In genomic region chr22:22032906-22033802, GRCh38 we compare ENCODE assay signal across 14 cellular contexts.
"Had no signal": no experiment of that assay in that cellular context is flagged by ENCODE, and none has a peak within 500 bp of the region (broad histone marks: within the 10 kb centered on the region; RNA-seq: fewer than 3 reads in every experiment).

No MANE protein-coding gene starts in this region.

- ATAC-seq: left cardiac atrium, natural killer cell had no signal

- H3K9me3 Mint-ChIP-seq: activated naive CD8-positive, alpha-beta T cell treated with anti-CD3 and anti-CD28 coated beads for 36 hours; natural killer cell had no signal

- H3K4me1 ChIP-seq: uterus had no signal

- H3K27ac Mint-ChIP-seq: activated naive CD8-positive, alpha-beta T cell treated with anti-CD3 and anti-CD28 coated beads for 36 hours; natural killer cell had no signal

- H3K4me1 Mint-ChIP-seq: activated naive CD8-positive, alpha-beta T cell treated with anti-CD3 and anti-CD28 coated beads for 36 hours; natural killer cell had no signal

- H3K4me3 ChIP-seq: spleen, tibial artery, uterus had no signal

- H3K36me3 ChIP-seq: spleen, tibial artery, uterus, WERI-Rb-1 had no signal

- H3K9me3 ChIP-seq: spleen, tibial artery, uterus had no signal

- H3K4me3 Mint-ChIP-seq: activated naive CD8-positive, alpha-beta T cell treated with anti-CD3 and anti-CD28 coated beads for 36 hours; natural killer cell had no signal

- DNase-seq: activated CD4-positive, alpha-beta T cell treated with anti-CD3 and anti-CD28 coated beads, Interleukin-2, amount 50 U/mL, for 4 hours; activated naive CD8-positive, alpha-beta T cell treated with anti-CD3 and anti-CD28 coated beads for 36 hours; amygdala; foreskin melanocyte; glutamatergic neuron; hippocampal formation; left cardiac atrium; natural killer cell; spleen; stimulated activated CD4-positive, alpha-beta T cell treated with anti-CD3 and anti-CD28 coated beads, Interleukin-4, amount 100 ng/mL, for 4 hours; stimulated activated naive CD4-positive, alpha-beta T cell; tibial artery; uterus; WERI-Rb-1 had no signal

- H3K27ac ChIP-seq: tibial artery, WERI-Rb-1 had no signal

- H3K36me3 Mint-ChIP-seq: activated naive CD8-positive, alpha-beta T cell treated with anti-CD3 and anti-CD28 coated beads for 36 hours; natural killer cell had no signal
